Comparison of ENCODE assay signal across 18 cellular contexts in genomic region chr11:105368711-105369110, GRCh38.
DNase-seq lines count a peak whose midpoint lies in the region; ATAC-seq and TF ChIP-seq lines count a peak whose summit lies in the region.
"Had no signal": no experiment of that assay in that cellular context is flagged by ENCODE, and none has a peak within 500 bp of the region (broad histone marks: within the 10 kb centered on the region; RNA-seq: fewer than 3 reads in every experiment).

No MANE protein-coding gene starts in this region.

- H2BK120ac ChIP-seq in H9 (ENCODE audit: low read depth, low read length, poor library complexity, severe bottlenecking) = no peak overlapping the region

- H2BK20ac ChIP-seq in H9 (ENCODE audit: low read depth, low read length, poor library complexity, severe bottlenecking) = no peak overlapping the region

- no peak overlapping the region for H3K14ac ChIP-seq in H9 (ENCODE audit: insufficient read depth, low read length)

- peak; percentile 50 for ATAC-seq in body of pancreas
- ATAC-seq in GM21619 (IDR thresholded peaks at IDR 0.05; ENCODE audit: unreplicated experiment) = no peak
- ATAC-seq in GM18867 (IDR thresholded peaks at IDR 0.05; ENCODE audit: unreplicated experiment) = no peak

- H3K4me3 Mint-ChIP-seq in H9 = no peak overlapping the region
- H3K4me3 Mint-ChIP-seq in type B pancreatic cell = peak overlapping the region; percentile 18
- H3K4me3 Mint-ChIP-seq: B cell; CD4-positive, alpha-beta T cell had no signal

- H3K4me3 ChIP-seq in body of pancreas (no peak overlapping the region), GM23248 (no peak overlapping the region)

- H3K9me3 Mint-ChIP-seq in H9 (0 out of 5 replicates have a peak, but pooled peaks cover 0 to 2% of the 10 kb centered on the region in 2 experiments), type B pancreatic cell (no peaks in the 10 kb centered on the region)
- H3K9me3 Mint-ChIP-seq: CD4-positive, alpha-beta T cell had no signal

- H3K4me1 Mint-ChIP-seq in H9 = peaks cover 0 to 5% of the 10 kb centered on the region in 2 experiments; a peak in 1 of 4 replicates
- H3K4me1 Mint-ChIP-seq in type B pancreatic cell (ENCODE audit: unreplicated experiment) = peaks cover 7% of the 10 kb centered on the region
- H3K4me1 Mint-ChIP-seq: B cell had no signal

- H3K36me3 Mint-ChIP-seq in H9 (ENCODE audit: insufficient read depth in 1 of 3, low read depth in 3 of 3) (no peaks in the 10 kb centered on the region), type B pancreatic cell (no peaks in the 10 kb centered on the region)

- H3K27me3 Mint-ChIP-seq in H9 (ENCODE audit: low read depth) (no peaks in the 10 kb centered on the region), type B pancreatic cell (no peaks in the 10 kb centered on the region)
- H3K27me3 Mint-ChIP-seq: B cell; CD4-positive, alpha-beta T cell had no signal

- DNase-seq in H9 (no peak), body of pancreas (peak in 1 of 4 donors; percentile 6), iris pigment epithelial cell (ENCODE audit: low read depth) (peak; percentile 27), type B pancreatic cell (ENCODE audit: extremely low spot score, unreplicated experiment) (no peak), GM23248 (no peak)
- DNase-seq: CD4-positive, alpha-beta T cell; DMS79; GOT3; Karpas-422; MM.1S; NCI-H1092 treated with DMSO at 0.1 percent for 48 hours; NCI-H2081 treated with DMSO at 0.1 percent for 48 hours; NCI-H510A treated with DMSO at 0.1 percent for 48 hours; NCI-H82; SIG-M5 had no signal

- no peaks in the 10 kb centered on the region for H3K23me2 ChIP-seq in H9 (ENCODE audit: insufficient read length, low read depth, low read length, poor library complexity, severe bottlenecking)

- H2BK12ac ChIP-seq in H9 (ENCODE audit: insufficient read length, low read depth, low read length) = no peak overlapping the region

- H3K4ac ChIP-seq in H9 (ENCODE audit: low read depth, low read length) = no peak overlapping the region

- H2AFZ ChIP-seq in H9 (ENCODE audit: low read length) (peak overlapping the region; percentile 48), GM23248 (no peak overlapping the region)

- no peak overlapping the region for H4K5ac ChIP-seq in H9 (ENCODE audit: insufficient read length, low read depth, low read length)

- no peak overlapping the region for H4K91ac ChIP-seq in H9 (ENCODE audit: insufficient read length, low read depth, low read length)

- H3K27me3 ChIP-seq in H9 (ENCODE audit: insufficient read depth, low read length) = no peaks in the 10 kb centered on the region
- no peaks in the 10 kb centered on the region for H3K27me3 ChIP-seq in body of pancreas
- no peaks in the 10 kb centered on the region for H3K27me3 ChIP-seq in GM23248 (replicated peaks; ENCODE audit: insufficient read depth)

- no peak overlapping the region for H3K56ac ChIP-seq in H9 (ENCODE audit: insufficient read length, low read depth, low read length)

- no peak for TF ChIP-seq POLR2A in body of pancreas (IDR thresholded peaks at IDR 0.05)

- intact Hi-C loops in body of pancreas (cut with DNase I) = no loop called here

- no peak overlapping the region for H3K27ac ChIP-seq in H9 (ENCODE audit: insufficient read length, low read depth, low read length)
- H3K27ac ChIP-seq in body of pancreas = no peak overlapping the region
- no peak overlapping the region for H3K27ac ChIP-seq in GM23248

- no peak overlapping the region for H3K23ac ChIP-seq in H9 (ENCODE audit: insufficient read length, low read depth, low read length)

- H2BK15ac ChIP-seq in H9 (ENCODE audit: low read depth, low read length) = no peak overlapping the region

- H3F3A ChIP-seq in GM23248 (ENCODE audit: insufficient read depth) = no peaks in the 10 kb centered on the region

- no peaks in the 10 kb centered on the region; the same call in 1 of the 2 replicates for H3K9me2 ChIP-seq in GM23248 (ENCODE audit: insufficient read depth)

- H3K18ac ChIP-seq in H9 (ENCODE audit: insufficient read length, low read depth, low read length) = no peak overlapping the region

- H3K9me3 ChIP-seq in H9 (ENCODE audit: control insufficient read depth, low read depth, low read length) (no peaks in the 10 kb centered on the region), body of pancreas (no peaks in the 10 kb centered on the region), GM23248 (ENCODE audit: low read depth) (no peaks in the 10 kb centered on the region)

- H2BK5ac ChIP-seq in H9 (ENCODE audit: insufficient read length, low read length) = no peak overlapping the region

- H3K79me2 ChIP-seq in H9 (ENCODE audit: insufficient read depth, low read length) = no peaks in the 10 kb centered on the region
- no peaks in the 10 kb centered on the region for H3K79me2 ChIP-seq in GM23248 (ENCODE audit: insufficient read depth)

- H2AK5ac ChIP-seq in H9 (ENCODE audit: insufficient read length, low read length) = no peak overlapping the region

- in situ Hi-C loops in GM23248 (cut with MboI) = no loop called here

- no peak overlapping the region for H4K8ac ChIP-seq in H9 (replicated peaks; ENCODE audit: insufficient read length, low read depth, low read length)

- H4K20me1 ChIP-seq in H9 (ENCODE audit: control insufficient read depth, insufficient read depth, insufficient read length) (no peaks in the 10 kb centered on the region), GM23248 (ENCODE audit: insufficient read depth) (no peaks in the 10 kb centered on the region)

- no peaks in the 10 kb centered on the region for H3K36me3 ChIP-seq in body of pancreas (replicated peaks in 1 of 2; ENCODE audit: insufficient read depth in 1 of 2, low read depth in 2 of 2)
- H3K36me3 ChIP-seq in GM23248 (ENCODE audit: low read depth) = no peaks in the 10 kb centered on the region

- no peaks in the 10 kb centered on the region for H3K4me1 ChIP-seq in H9 (ENCODE audit: insufficient read depth, low read length)
- peaks cover 7% of the 10 kb centered on the region for H3K4me1 ChIP-seq in body of pancreas
- H3K4me1 ChIP-seq in GM23248 (ENCODE audit: insufficient read depth) = no peaks in the 10 kb centered on the region

- H3K9ac ChIP-seq in H9 (ENCODE audit: extremely low read depth, insufficient read length, low read length) (no peak overlapping the region), GM23248 (no peak overlapping the region)

- WGBS in H9 (ENCODE audit: extremely low coverage, insufficient read length, low lambda C conversion rate) = no CpG with 5 or more reads among the region's 6 CpGs
- 10 to 18% methylated on average over 6 of the region's 6 CpGs for WGBS in body of pancreas, 2 donors
- WGBS in GM23248 (ENCODE audit: low coverage in 1 of 2, low lambda C conversion rate in 2 of 2, missing lambda C conversion rate in 2 of 2), 2 experiments = 9 to 11% methylated on average over 6 of the region's 6 CpGs

- H3K79me1 ChIP-seq in H9 (ENCODE audit: insufficient read depth, low read depth, low read length, poor library complexity, severe bottlenecking) = no peaks in the 10 kb centered on the region

- no peak overlapping the region for H3T11ph ChIP-seq in H9 (ENCODE audit: low read length)

- H3K27ac Mint-ChIP-seq in H9 = no peak overlapping the region
- no peak overlapping the region for H3K27ac Mint-ChIP-seq in type B pancreatic cell
- H3K27ac Mint-ChIP-seq: B cell; CD4-positive, alpha-beta T cell had no signal

- H3K4me2 ChIP-seq in H9 (ENCODE audit: insufficient read depth, insufficient read length, low read length) (no peak overlapping the region), GM23248 (ENCODE audit: unreplicated experiment) (no peak overlapping the region)

- no peak for TF ChIP-seq CTCF in H9 (conservative IDR thresholded peaks at IDR 0.05)
- no peak for TF ChIP-seq CTCF in body of pancreas (IDR thresholded peaks at IDR 0.05)
- TF ChIP-seq CTCF in type B pancreatic cell (conservative IDR thresholded peaks at IDR 0.05) = no peak
